In genomic region chr7:156544919-156545715, GRCh38 we compare ENCODE assay signal across 23 cellular contexts.
DNase-seq lines count a peak whose midpoint lies in the region; ATAC-seq and TF ChIP-seq lines count a peak whose summit lies in the region.
"Had no signal": no experiment of that assay in that cellular context is flagged by ENCODE, and none has a peak within 500 bp of the region (broad histone marks: within the 10 kb centered on the region; RNA-seq: fewer than 3 reads in every experiment).

No MANE protein-coding gene starts in this region.

- H3K4me1 Mint-ChIP-seq in chondrocyte (ENCODE audit: low read depth): no peaks in the 10 kb centered on the region
- no peaks in the 10 kb centered on the region for H3K4me1 Mint-ChIP-seq in CD8-positive, alpha-beta T cell (ENCODE audit: low read depth)
- H3K4me1 Mint-ChIP-seq: activated B cell treated with CpG ODN at 0.5 μM for 24 hours; central memory CD8-positive, alpha-beta T cell had no signal

- H3K27me3 ChIP-seq in prostate gland (replicated peaks; ENCODE audit: insufficient read depth): no peaks in the 10 kb centered on the region
- H3K27me3 ChIP-seq in CD8-positive, alpha-beta T cell (ENCODE audit: insufficient read depth, low read length): no peaks in the 10 kb centered on the region
- H3K27me3 ChIP-seq: foreskin keratinocyte had no signal

- intact Hi-C loops in prostate gland (cut with DNase I): no loop called here
- intact Hi-C loops in CD8-positive, alpha-beta T cell (cut with DNase I, micrococcal nuclease): no loop called here

- H3K4me3 Mint-ChIP-seq in chondrocyte (ENCODE audit: unreplicated experiment): no peak overlapping the region
- H3K4me3 Mint-ChIP-seq in CD8-positive, alpha-beta T cell: no peak overlapping the region
- H3K4me3 Mint-ChIP-seq: activated B cell treated with CpG ODN at 0.5 μM for 24 hours; activated T-cell treated with anti-CD3 and anti-CD28 coated beads, Interleukin-2, amount 50 U/mL, for 72 hours; central memory CD8-positive, alpha-beta T cell; type B pancreatic cell had no signal

- no peak for ATAC-seq in CD8-positive, alpha-beta T cell
- ATAC-seq: activated naive CD4-positive, alpha-beta T cell treated with anti-CD3 and anti-CD28 coated beads, Interleukin-2, amount 50 U/mL, for 72 hours; activated T-cell treated with anti-CD3 and anti-CD28 coated beads, Interleukin-2, amount 50 U/mL, for 72 hours; foreskin keratinocyte had no signal

- TF ChIP-seq POLR2A in prostate gland (IDR thresholded peaks at IDR 0.05): no peak

- POLR2A ChIA-PET in CD8-positive, alpha-beta T cell (lab: Charles Lee): no interaction called here

- WGBS in prostate gland: 79% methylated on average over 11 of the region's 11 CpGs

- H3K36me3 ChIP-seq in prostate gland: no peaks in the 10 kb centered on the region
- no peaks in the 10 kb centered on the region for H3K36me3 ChIP-seq in CD8-positive, alpha-beta T cell (ENCODE audit: insufficient read depth, low read length)
- H3K36me3 ChIP-seq: SJSA1 had no signal

- DNase-seq in DMS53 (lab: John Stamatoyannopoulos, UW) (peak; percentile 45), DMS53 treated with DMSO at 0.1 percent for 48 hours (lab: John Stamatoyannopoulos, UW; ENCODE audit: unreplicated experiment) (no peak), NCI-H1417 treated with DMSO at 0.1 percent for 48 hours (lab: John Stamatoyannopoulos, UW) (peak; percentile 45), chondrocyte (ENCODE audit: low spot score) (no peak), prostate gland (ENCODE audit: low spot score) (peak; percentile 74), T-helper 1 cell (no peak)
- no peak for DNase-seq in CD8-positive, alpha-beta T cell
- DNase-seq in activated T-cell treated with anti-CD3 and anti-CD28 coated beads, Interleukin-2, amount 50 U/mL, for 48 hours: no peak
- DNase-seq: activated B cell treated with CpG ODN at 0.5 μM for 24 hours; activated T-cell treated with anti-CD3 and anti-CD28 coated beads, Interleukin-2, amount 50 U/mL, for 72 hours; AML-193; foreskin keratinocyte; GM23248; hippocampal formation; islet precursor cell; NCI-H2107; NCI-H524 treated with DMSO at 0.1 percent for 48 hours had no signal

- H3K4me1 ChIP-seq in prostate gland (replicated peaks): peaks cover 9% of the 10 kb centered on the region
- H3K4me1 ChIP-seq in CD8-positive, alpha-beta T cell (ENCODE audit: insufficient read depth, low read length): no peaks in the 10 kb centered on the region
- H3K4me1 ChIP-seq: foreskin keratinocyte, SJSA1 had no signal

- H3K27ac ChIP-seq in prostate gland: peak overlapping the region; percentile 1 to 54
- H3K27ac ChIP-seq in CD8-positive, alpha-beta T cell (ENCODE audit: low read depth, low read length): no peak overlapping the region
- H3K27ac ChIP-seq: 22Rv1, foreskin keratinocyte, GM23248, SJSA1 had no signal

- peak overlapping the region; percentile 38 for H3K27ac Mint-ChIP-seq in chondrocyte (ENCODE audit: unreplicated experiment)
- H3K27ac Mint-ChIP-seq in CD8-positive, alpha-beta T cell: no peak overlapping the region
- H3K27ac Mint-ChIP-seq: activated B cell treated with CpG ODN at 0.5 μM for 24 hours; activated naive CD4-positive, alpha-beta T cell treated with anti-CD3 and anti-CD28 coated beads, Interleukin-2, amount 50 U/mL, for 72 hours; activated T-cell treated with anti-CD3 and anti-CD28 coated beads, Interleukin-2, amount 50 U/mL, for 72 hours; type B pancreatic cell had no signal

- CTCF ChIA-PET in CD8-positive, alpha-beta T cell (lab: Charles Lee): no interaction called here

- no peak overlapping the region for H3K4me3 ChIP-seq in prostate gland
- no peak overlapping the region for H3K4me3 ChIP-seq in CD8-positive, alpha-beta T cell (ENCODE audit: low read depth, low read length)
- H3K4me3 ChIP-seq: GM23248, lung, SJSA1 had no signal

- H3K27me3 Mint-ChIP-seq in chondrocyte (ENCODE audit: low read depth): no peaks in the 10 kb centered on the region
- H3K27me3 Mint-ChIP-seq in CD8-positive, alpha-beta T cell (ENCODE audit: low read depth): peaks cover 20% of the 10 kb centered on the region

- no peaks in the 10 kb centered on the region for H3K9me3 ChIP-seq in prostate gland
- no peaks in the 10 kb centered on the region for H3K9me3 ChIP-seq in CD8-positive, alpha-beta T cell (ENCODE audit: low read length)
- H3K9me3 ChIP-seq: SJSA1 had no signal

- H3K36me3 Mint-ChIP-seq in chondrocyte (ENCODE audit: low read depth): peaks cover 7% of the 10 kb centered on the region
- H3K36me3 Mint-ChIP-seq in CD8-positive, alpha-beta T cell: no peaks in the 10 kb centered on the region
- H3K36me3 Mint-ChIP-seq: type B pancreatic cell had no signal

- TF ChIP-seq CTCF in chondrocyte (IDR thresholded peaks at IDR 0.05): no peak
- no peak for TF ChIP-seq CTCF in prostate gland (IDR thresholded peaks at IDR 0.05)
- no peak for TF ChIP-seq CTCF in CD8-positive, alpha-beta T cell (IDR thresholded peaks at IDR 0.05)

- H3K9me3 Mint-ChIP-seq in chondrocyte (ENCODE audit: low read depth): peaks cover 6% of the 10 kb centered on the region
- H3K9me3 Mint-ChIP-seq in CD8-positive, alpha-beta T cell: peaks cover 7% of the 10 kb centered on the region
- H3K9me3 Mint-ChIP-seq: type B pancreatic cell had no signal

Comparison
In these comparisons a context has a peak if more than half of its experiments do, and no peak if none do; other contexts are left out.
1. DNase-seq: peak in DMS53 (single experiment), NCI-H1417 treated with DMSO at 0.1 percent for 48 hours (single experiment) and prostate gland (single experiment); none in DMS53 treated with DMSO at 0.1 percent for 48 hours (single experiment), chondrocyte (single experiment), CD8-positive, alpha-beta T cell (0 of 7), activated T-cell treated with anti-CD3 and anti-CD28 coated beads, Interleukin-2, amount 50 U/mL, for 48 hours (0 of 2) and T-helper 1 cell (0 of 5).